In the genomic region with DNA sequence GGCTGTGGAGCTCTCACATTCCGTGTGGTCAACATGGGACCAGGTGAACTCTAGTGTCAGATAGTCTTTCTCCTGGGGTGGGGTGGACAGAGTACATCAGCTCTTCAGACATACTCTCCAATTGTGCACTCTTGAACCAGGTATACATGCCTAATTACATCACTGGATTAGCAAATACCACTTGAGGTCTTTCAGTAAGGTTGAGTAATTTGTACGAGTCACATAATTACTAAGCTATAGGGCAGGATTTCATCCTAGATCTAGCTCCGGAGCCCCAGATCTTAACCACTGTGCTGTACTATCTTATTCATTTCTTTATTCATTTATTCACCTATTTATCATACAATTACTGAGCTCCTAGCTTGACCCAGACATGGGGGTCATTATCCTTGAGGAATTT, we compare ENCODE assay signal across 27 cellular contexts.
"Had no signal": no experiment of that assay in that cellular context is flagged by ENCODE, and none has a peak within 500 bp of the region (broad histone marks: within the 10 kb centered on the region; RNA-seq: fewer than 3 reads in every experiment).

No MANE protein-coding gene starts in this region.

- DNase-seq: activated CD4-positive, alpha-beta T cell treated with anti-CD3 and anti-CD28 coated beads for 1 hour; activated CD4-positive, alpha-beta T cell treated with anti-CD3 and anti-CD28 coated beads, Interleukin-2, amount 50 U/mL, for 1 hour; activated T-cell treated with anti-CD3 and anti-CD28 coated beads, Interleukin-2, amount 50 U/mL, for 24 hours; adrenal gland; cerebellar nuclear complex; endodermal cell; immature natural killer cell; mesenchymal stem cell; ovary; spleen; stimulated activated CD4-positive, alpha-beta T cell treated with anti-CD3 and anti-CD28 coated beads, Interleukin-4, amount 100 ng/mL, for 24 hours; substantia nigra; T-cell; thyroid gland; upper lobe of right lung; WERI-Rb-1 had no signal

- H3K36me3 Mint-ChIP-seq: activated naive CD8-positive, alpha-beta T cell; immature natural killer cell; T-cell had no signal

- H3K4me1 Mint-ChIP-seq: activated T-helper 17 cell treated with anti-CD3 and anti-CD28 coated beads, Interleukin-2, amount 50 U/mL, for 72 hours; endodermal cell; immature natural killer cell; nephron; T-cell had no signal

- H3K9me3 Mint-ChIP-seq: activated T-cell treated with anti-CD3 and anti-CD28 coated beads, Interleukin-2, amount 50 U/mL, for 24 hours; endodermal cell; nephron had no signal

- FAIRE-seq: TTC549 had no signal

- H3K4me3 Mint-ChIP-seq: activated naive CD8-positive, alpha-beta T cell; activated T-cell treated with anti-CD3 and anti-CD28 coated beads, Interleukin-2, amount 50 U/mL, for 24 hours; activated T-helper 17 cell treated with anti-CD3 and anti-CD28 coated beads, Interleukin-2, amount 50 U/mL, for 72 hours; endodermal cell; immature natural killer cell; nephron; stimulated activated naive CD8-positive, alpha-beta T cell treated with anti-CD3 and anti-CD28 coated beads, Interleukin-15, Interleukin-2, amounts not matched to agents 100 ng/mL and 50 ng/mL, for 24 hours; T-cell; T-helper 2 cell treated with Interferon-gamma antibody and Interleukin-4, amounts not matched to agents 5 μg/mL and 100 μg/mL, for 36 hours had no signal

- H3K36me3 ChIP-seq: adrenal gland, neutrophil, ovary, prostate gland, right atrium auricular region, spleen, thyroid gland, upper lobe of right lung, WERI-Rb-1 had no signal

- ATAC-seq: activated T-helper 17 cell treated with anti-CD3 and anti-CD28 coated beads, Interleukin-2, amount 50 U/mL, for 72 hours; T-cell; upper lobe of right lung had no signal

- H3K4me3 ChIP-seq: adrenal gland, coronary artery, hepatocyte, ovary, prostate gland, right atrium auricular region, spleen, thyroid gland, upper lobe of right lung had no signal

- H3K27me3 Mint-ChIP-seq: activated naive CD8-positive, alpha-beta T cell; activated T-cell treated with anti-CD3 and anti-CD28 coated beads, Interleukin-2, amount 50 U/mL, for 24 hours; activated T-helper 17 cell treated with anti-CD3 and anti-CD28 coated beads, Interleukin-2, amount 50 U/mL, for 72 hours; stimulated activated naive CD8-positive, alpha-beta T cell treated with anti-CD3 and anti-CD28 coated beads, Interleukin-15, Interleukin-2, amounts not matched to agents 100 ng/mL and 50 ng/mL, for 24 hours; T-cell had no signal

- H3K27me3 ChIP-seq: adrenal gland, hepatocyte, neutrophil, ovary, right atrium auricular region, spleen, thyroid gland, upper lobe of right lung had no signal

- H3K27ac Mint-ChIP-seq: activated naive CD8-positive, alpha-beta T cell; activated T-cell treated with anti-CD3 and anti-CD28 coated beads, Interleukin-2, amount 50 U/mL, for 24 hours; activated T-helper 17 cell treated with anti-CD3 and anti-CD28 coated beads, Interleukin-2, amount 50 U/mL, for 72 hours; endodermal cell; immature natural killer cell; nephron; stimulated activated naive CD8-positive, alpha-beta T cell treated with anti-CD3 and anti-CD28 coated beads, Interleukin-15, Interleukin-2, amounts not matched to agents 100 ng/mL and 50 ng/mL, for 24 hours; T-cell; T-helper 2 cell treated with Interferon-gamma antibody and Interleukin-4, amounts not matched to agents 5 μg/mL and 100 μg/mL, for 36 hours had no signal
